16 cellular contexts compared by ENCODE assay signal in genomic region chr3:131729561-131729960, GRCh38.
"Had no signal": no experiment of that assay in that cellular context is flagged by ENCODE, and none has a peak within 500 bp of the region (broad histone marks: within the 10 kb centered on the region; RNA-seq: fewer than 3 reads in every experiment).

No MANE protein-coding gene starts in this region.

- H3K4me3 Mint-ChIP-seq: activated CD8-positive, alpha-beta memory T cell treated with anti-CD3 and anti-CD28 coated beads, Interleukin-2, amount 10 ng/mL, durations not matched to agents 7 days and 5 days; activated naive CD8-positive, alpha-beta T cell treated with anti-CD3 and anti-CD28 coated beads for 36 hours; activated T-cell treated with anti-CD3 and anti-CD28 coated beads, Interleukin-2, amount 50 U/mL, for 4 hours; memory B cell; nephron progenitor cell; stimulated activated naive CD8-positive, alpha-beta T cell treated with anti-CD3 and anti-CD28 coated beads, Interleukin-15, Interleukin-2, amounts not matched to agents 100 ng/mL and 50 ng/mL, for 24 hours had no signal

- DNase-seq: activated CD4-positive, alpha-beta T cell treated with anti-CD3 and anti-CD28 coated beads, Interleukin-2, amount 50 U/mL, for 48 hours; activated CD8-positive, alpha-beta memory T cell treated with anti-CD3 and anti-CD28 coated beads, Interleukin-2, amount 10 ng/mL, durations not matched to agents 7 days and 5 days; activated gamma-delta T cell; activated naive CD8-positive, alpha-beta T cell treated with anti-CD3 and anti-CD28 coated beads for 36 hours; activated T-cell treated with anti-CD3 and anti-CD28 coated beads, Interleukin-2, amount 50 U/mL, for 4 hours; aorta; esophagus squamous epithelium; heart left ventricle; left ventricle myocardium inferior; nephron progenitor cell; psoas muscle; stimulated activated CD4-positive, alpha-beta T cell treated with anti-CD3 and anti-CD28 coated beads, Interleukin-4, amount 100 ng/mL, for 24 hours; testis; upper lobe of right lung had no signal

- H3K4me1 ChIP-seq: esophagus squamous epithelium, psoas muscle, testis, upper lobe of right lung had no signal

- H3K27ac ChIP-seq: esophagus squamous epithelium, heart left ventricle, left ventricle myocardium inferior, psoas muscle, testis, upper lobe of right lung had no signal

- H3K36me3 Mint-ChIP-seq: activated CD8-positive, alpha-beta memory T cell treated with anti-CD3 and anti-CD28 coated beads, Interleukin-2, amount 10 ng/mL, durations not matched to agents 7 days and 5 days; activated naive CD8-positive, alpha-beta T cell treated with anti-CD3 and anti-CD28 coated beads for 36 hours; memory B cell had no signal

- H3K27me3 Mint-ChIP-seq: memory B cell had no signal

- H3K9me3 Mint-ChIP-seq: activated naive CD8-positive, alpha-beta T cell treated with anti-CD3 and anti-CD28 coated beads for 36 hours; activated T-cell treated with anti-CD3 and anti-CD28 coated beads, Interleukin-2, amount 50 U/mL, for 4 hours; memory B cell; nephron progenitor cell; stimulated activated naive CD8-positive, alpha-beta T cell treated with anti-CD3 and anti-CD28 coated beads, Interleukin-15, Interleukin-2, amounts not matched to agents 100 ng/mL and 50 ng/mL, for 24 hours had no signal

- H3K36me3 ChIP-seq: esophagus squamous epithelium, heart left ventricle, left ventricle myocardium inferior, upper lobe of right lung had no signal

- H3K27ac Mint-ChIP-seq: activated CD8-positive, alpha-beta memory T cell treated with anti-CD3 and anti-CD28 coated beads, Interleukin-2, amount 10 ng/mL, durations not matched to agents 7 days and 5 days; activated naive CD8-positive, alpha-beta T cell treated with anti-CD3 and anti-CD28 coated beads for 36 hours; memory B cell; nephron progenitor cell; stimulated activated naive CD8-positive, alpha-beta T cell treated with anti-CD3 and anti-CD28 coated beads, Interleukin-15, Interleukin-2, amounts not matched to agents 100 ng/mL and 50 ng/mL, for 24 hours had no signal

- H3K27me3 ChIP-seq: esophagus squamous epithelium, heart left ventricle, testis, upper lobe of right lung had no signal

- H3K4me1 Mint-ChIP-seq: memory B cell had no signal

- H3K9me3 ChIP-seq: esophagus squamous epithelium, heart left ventricle, left ventricle myocardium inferior, psoas muscle, testis, upper lobe of right lung had no signal

- H3K4me3 ChIP-seq: esophagus squamous epithelium, heart left ventricle, left ventricle myocardium inferior, psoas muscle, testis, upper lobe of right lung had no signal
